ENCODE assay signal across 7 cellular contexts in the genomic region with DNA sequence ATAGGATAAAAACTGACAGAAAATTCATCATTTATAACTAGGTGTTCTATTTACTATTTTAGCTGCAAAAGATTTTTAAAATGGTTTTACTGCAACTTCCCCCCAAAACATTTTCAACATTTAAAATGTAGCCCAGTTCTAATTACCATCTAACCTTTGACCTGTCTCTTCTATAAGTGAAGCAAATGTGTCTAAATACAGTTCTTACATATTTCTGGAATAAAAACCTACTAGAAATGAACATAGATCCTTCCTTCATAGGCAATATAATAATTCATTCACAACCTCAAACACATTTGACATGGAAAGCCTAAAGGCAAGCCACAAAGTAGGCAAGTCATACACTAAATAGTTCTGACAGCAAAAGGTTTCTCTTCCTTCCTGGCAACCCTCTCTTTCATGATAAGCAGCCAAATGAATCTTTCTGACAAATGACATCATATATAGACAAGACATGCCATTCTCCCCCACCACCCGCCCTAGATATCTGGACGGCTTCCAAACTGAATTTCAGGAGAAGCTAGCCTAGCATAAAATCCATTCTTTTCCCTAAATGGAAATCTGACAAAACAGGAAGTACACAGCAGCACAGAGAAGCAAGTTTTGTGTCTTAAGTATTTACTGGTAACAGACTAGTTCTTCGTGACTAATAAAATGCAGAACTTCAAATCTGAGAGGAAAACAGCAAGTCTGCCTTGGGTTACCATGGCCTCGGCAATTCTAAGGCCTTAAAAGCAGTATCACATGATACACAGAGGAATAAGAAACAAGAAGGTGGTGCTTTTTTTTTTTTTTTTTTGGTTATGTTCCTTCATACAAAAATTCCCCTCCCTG. TPM values are rescaled to one million over a fixed set of nuclear protein-coding genes. Genes with fewer than 3 reads are reported as not detected.
DNase-seq lines count a peak whose midpoint lies in the region; ATAC-seq, FAIRE-seq and TF ChIP-seq lines count a peak whose summit lies in the region.

No MANE protein-coding gene starts in this region.

- peak overlapping the region; percentile 90 for H3K27ac Mint-ChIP-seq in T-helper 2 cell treated with Interferon-gamma antibody and Interleukin-4, amounts not matched to agents 5 μg/mL and 100 μg/mL, for 36 hours
- peak overlapping the region; percentile 88 for H3K27ac Mint-ChIP-seq in endothelial cell (ENCODE audit: unreplicated experiment)

- intact Hi-C loops in uterus (cut with DNase I; ENCODE audit: low total_unique reads) = no loop called here

- no peaks in the 10 kb centered on the region for H3K9me3 Mint-ChIP-seq in T-helper 2 cell treated with Interferon-gamma antibody and Interleukin-4, amounts not matched to agents 5 μg/mL and 100 μg/mL, for 36 hours
- H3K9me3 Mint-ChIP-seq in endothelial cell (ENCODE audit: unreplicated experiment) = no peaks in the 10 kb centered on the region

- H4K5ac ChIP-seq in mesendoderm (ENCODE audit: low read length) = no peak overlapping the region

- peak; percentile 73 for ATAC-seq in HG03103 (IDR thresholded peaks at IDR 0.05; ENCODE audit: low read depth, unreplicated experiment)

- peaks cover 5 to 6% of the 10 kb centered on the region in 2 donors for H3K4me1 ChIP-seq in mucosa of rectum (ENCODE audit: control insufficient read depth in 2 of 2, insufficient read depth in 2 of 2, low read length in 2 of 2)
- peaks cover 6 to 12% of the 10 kb centered on the region in 2 donors for H3K4me1 ChIP-seq in uterus
- no peaks in the 10 kb centered on the region for H3K4me1 ChIP-seq in mesendoderm (ENCODE audit: control insufficient read depth, low read depth, low read length)

- no CpG with 5 or more reads among the region's 4 CpGs for WGBS in mesendoderm (ENCODE audit: extremely low coverage, insufficient coverage, low lambda C conversion rate)

- H3K36me3 Mint-ChIP-seq in T-helper 2 cell treated with Interferon-gamma antibody and Interleukin-4, amounts not matched to agents 5 μg/mL and 100 μg/mL, for 36 hours (ENCODE audit: low read depth) = peaks cover 75% of the 10 kb centered on the region
- peaks cover 15% of the 10 kb centered on the region for H3K36me3 Mint-ChIP-seq in endothelial cell (ENCODE audit: low read depth, unreplicated experiment)

- no peak overlapping the region for H3K18ac ChIP-seq in mesendoderm (ENCODE audit: low read length)

- no peak overlapping the region for H2BK5ac ChIP-seq in mesendoderm (ENCODE audit: low read length)

- H3K79me2 ChIP-seq in mesendoderm (ENCODE audit: control insufficient read depth, insufficient read depth, low read length) = no peaks in the 10 kb centered on the region

- no peak overlapping the region for H3K4ac ChIP-seq in mesendoderm (ENCODE audit: low read depth, low read length)

- peak overlapping the region in 1 of 2 donors; percentile 5 for H3K9ac ChIP-seq in mucosa of rectum (ENCODE audit: low read depth in 1 of 2, low read length in 2 of 2)
- H3K9ac ChIP-seq in mesendoderm (ENCODE audit: low read length) = no peak overlapping the region

- peaks cover 49% of the 10 kb centered on the region for H3K4me1 Mint-ChIP-seq in T-helper 2 cell treated with Interferon-gamma antibody and Interleukin-4, amounts not matched to agents 5 μg/mL and 100 μg/mL, for 36 hours (ENCODE audit: low read depth)
- peaks cover 16% of the 10 kb centered on the region for H3K4me1 Mint-ChIP-seq in endothelial cell (ENCODE audit: unreplicated experiment)

- FAIRE-seq in GM18507 (lab: Jason Lieb, UNC) = peak; percentile 68

- TF ChIP-seq POLR2A in uterus (IDR thresholded peaks at IDR 0.05) = no peak

- no peak overlapping the region for H2AK5ac ChIP-seq in mesendoderm (ENCODE audit: low read length)

- no peak overlapping the region for H3K23ac ChIP-seq in mesendoderm (ENCODE audit: low read length)

- no peak for TF ChIP-seq CTCF in endothelial cell (IDR thresholded peaks at IDR 0.05; ENCODE audit: unreplicated experiment)
- TF ChIP-seq CTCF in uterus (IDR thresholded peaks at IDR 0.05) = no peak

- no peak overlapping the region for H4K8ac ChIP-seq in mesendoderm (ENCODE audit: low read depth, low read length)

- H3K27me3 ChIP-seq in mucosa of rectum (ENCODE audit: control insufficient read depth in 2 of 2, insufficient read depth in 2 of 2, low read length in 2 of 2) = no peaks in the 10 kb centered on the region
- H3K27me3 ChIP-seq in uterus = no peaks in the 10 kb centered on the region
- no peaks in the 10 kb centered on the region for H3K27me3 ChIP-seq in mesendoderm (ENCODE audit: insufficient read depth, low read length, poor library complexity)

- no peak overlapping the region for H2BK120ac ChIP-seq in mesendoderm (ENCODE audit: low read depth, low read length)

- H3K27ac ChIP-seq in mucosa of rectum (ENCODE audit: low read depth in 2 of 2, low read length in 2 of 2) (peak overlapping the region; percentile 51 to 62), uterus (peak overlapping the region; percentile 71 to 89), mesendoderm (ENCODE audit: low read depth, low read length) (no peak overlapping the region)

- H3K9me3 ChIP-seq in mucosa of rectum (ENCODE audit: control insufficient read depth in 2 of 2, low read length in 2 of 2) = no peaks in the 10 kb centered on the region
- no peaks in the 10 kb centered on the region for H3K9me3 ChIP-seq in uterus

- H3K79me1 ChIP-seq in mesendoderm (ENCODE audit: low read length) = no peaks in the 10 kb centered on the region

- peak overlapping the region; percentile 67 for H3K4me3 Mint-ChIP-seq in T-helper 2 cell treated with Interferon-gamma antibody and Interleukin-4, amounts not matched to agents 5 μg/mL and 100 μg/mL, for 36 hours
- H3K4me3 Mint-ChIP-seq in endothelial cell (ENCODE audit: unreplicated experiment) = no peak overlapping the region

- no peaks in the 10 kb centered on the region for H3K27me3 Mint-ChIP-seq in T-helper 2 cell treated with Interferon-gamma antibody and Interleukin-4, amounts not matched to agents 5 μg/mL and 100 μg/mL, for 36 hours (ENCODE audit: low read depth)
- no peaks in the 10 kb centered on the region for H3K27me3 Mint-ChIP-seq in endothelial cell (ENCODE audit: unreplicated experiment)

- no peak overlapping the region for H2BK15ac ChIP-seq in mesendoderm (replicated peaks; ENCODE audit: low read depth)

- no peak overlapping the region for H3K4me2 ChIP-seq in mesendoderm (ENCODE audit: low read length)

- DNase-seq in GM18507 (ENCODE audit: extremely low spot score, insufficient read length, low read depth) (no peak), endothelial cell (ENCODE audit: low spot score) (no peak), uterus (peak; percentile 51 to 54), mesendoderm (no peak)
- peak; percentile 36 for DNase-seq in T-helper 2 cell treated with Interferon-gamma antibody and Interleukin-4, amounts not matched to agents 5 μg/mL and 100 μg/mL, for 36 hours (ENCODE audit: low spot score)

- H3K4me3 ChIP-seq in mucosa of rectum (ENCODE audit: low read length in 2 of 2) (no peak overlapping the region), uterus (no peak overlapping the region), mesendoderm (ENCODE audit: low read length) (no peak overlapping the region)

- peaks cover 31 to 44% of the 10 kb centered on the region in 2 donors for H3K36me3 ChIP-seq in mucosa of rectum (ENCODE audit: control insufficient read depth in 2 of 2, insufficient read depth in 2 of 2, low read length in 2 of 2)
- no peaks in the 10 kb centered on the region for H3K36me3 ChIP-seq in uterus
- H3K36me3 ChIP-seq in mesendoderm (ENCODE audit: control insufficient read depth, insufficient read depth, low read length) = peaks cover 2% of the 10 kb centered on the region

- H3K56ac ChIP-seq in mesendoderm (ENCODE audit: low read length) = no peak overlapping the region

RNA-seq across cellular contexts. Expression of a gene that starts 17.2 kb away (rescaled TPM):
- total RNA-seq in endothelial cell (ENCODE audit: unreplicated experiment) = 45.4 TPM
- total RNA-seq in uterus = 10 to 100 TPM in 2 of 4 donors, 1 to 10 TPM in 2; 8.2 to 37.5 (median 21.0) TPM
- polyA plus RNA-seq in mesendoderm (2013, experiment 1 of 2) = 8.2 TPM
- 7.5 TPM for polyA plus RNA-seq in mesendoderm (2013, experiment 2 of 2)

RNA-seq across cellular contexts. Expression of a gene that starts 36.5 kb away (rescaled TPM):
- total RNA-seq in endothelial cell (ENCODE audit: unreplicated experiment) (180 TPM), uterus (100 to 1,000 TPM in 2 of 4 donors, 10 to 100 TPM in 2; 61.2 to 204 (median 114) TPM)
- polyA plus RNA-seq in mesendoderm (2013, experiment 1 of 2) = 640 TPM
- 634 TPM for polyA plus RNA-seq in mesendoderm (2013, experiment 2 of 2)

Comparison
In these comparisons a context has a peak if more than half of its experiments do, and no peak if none do; other contexts are left out.
1. DNase-seq: peak in T-helper 2 cell treated with Interferon-gamma antibody and Interleukin-4, amounts not matched to agents 5 μg/mL and 100 μg/mL, for 36 hours (single experiment) and uterus (2 of 2); none in GM18507 (single experiment), endothelial cell (single experiment) and mesendoderm (single experiment).